In genomic region chr11:62678433-62678769, GRCh38 we compare ENCODE assay signal across 1 cellular context.
TF ChIP-seq lines count a peak whose summit lies in the region.

No MANE protein-coding gene starts in this region.

TF ChIP-seq in GM23338, 12 proteins besides CTCF, POLR2A, EP300 and RAD21 (continued from another document):
- TF ChIP-seq ZNF462 (CRISPR knock-in tag; IDR thresholded peaks at IDR 0.05) = no peak
- TF ChIP-seq JUNB (IDR thresholded peaks at IDR 0.05; ENCODE audit: unreplicated experiment) = no peak
- no peak for TF ChIP-seq EZH2phosphoT487 (IDR thresholded peaks at IDR 0.05; ENCODE audit: unreplicated experiment)
